Comparison of ENCODE assay signal across 8 cellular contexts in genomic region chr18:23828426-23828825, GRCh38.
DNase-seq lines count a peak whose midpoint lies in the region; ATAC-seq and TF ChIP-seq lines count a peak whose summit lies in the region.

No MANE protein-coding gene starts in this region.

- no peaks in the 10 kb centered on the region for H3K36me3 Mint-ChIP-seq in T-helper 2 cell treated with Interferon-gamma antibody and Interleukin-4, amounts not matched to agents 5 μg/mL and 100 μg/mL, for 36 hours (ENCODE audit: low read depth)

- peak; percentile 96 for ATAC-seq in GM19395 (IDR thresholded peaks at IDR 0.05; ENCODE audit: unreplicated experiment)
- peak; percentile 88 for ATAC-seq in HG03457 (IDR thresholded peaks at IDR 0.05; ENCODE audit: unreplicated experiment)
- ATAC-seq in left ventricle myocardium superior, result no peak

- in situ Hi-C loops in Caki2 (cut with HindIII; ENCODE audit: low pct_unique_long_range_greater_than_20kb, low sequenced_read_pairs), result no loop called here

- no peaks in the 10 kb centered on the region for H3K27me3 ChIP-seq in esophagus muscularis mucosa

- H3K9me3 ChIP-seq in esophagus muscularis mucosa, result no peaks in the 10 kb centered on the region

- H3K4me1 ChIP-seq in esophagus muscularis mucosa, result peaks cover 19 to 34% (median 29%) of the 10 kb centered on the region in 4 donors

- no peaks in the 10 kb centered on the region for H3K9me3 Mint-ChIP-seq in T-helper 2 cell treated with Interferon-gamma antibody and Interleukin-4, amounts not matched to agents 5 μg/mL and 100 μg/mL, for 36 hours

- H3K27ac ChIP-seq in esophagus muscularis mucosa (replicated peaks in 1 of 4), result no peak overlapping the region

- no peak for TF ChIP-seq EP300 in esophagus muscularis mucosa (IDR thresholded peaks at IDR 0.05)

- H3K4me3 Mint-ChIP-seq in T-helper 2 cell treated with Interferon-gamma antibody and Interleukin-4, amounts not matched to agents 5 μg/mL and 100 μg/mL, for 36 hours, result peak overlapping the region; percentile 31

- TF ChIP-seq POLR2A in esophagus muscularis mucosa (IDR thresholded peaks at IDR 0.05; ENCODE audit: low read depth), result no peak

- no peak for TF ChIP-seq CTCF in esophagus muscularis mucosa (IDR thresholded peaks at IDR 0.05)

- 48% methylated on average over 3 of the region's 3 CpGs for WGBS in esophagus muscularis mucosa

- H3K27me3 Mint-ChIP-seq in T-helper 2 cell treated with Interferon-gamma antibody and Interleukin-4, amounts not matched to agents 5 μg/mL and 100 μg/mL, for 36 hours (ENCODE audit: low read depth), result peaks cover under 1% of the 10 kb centered on the region

- peaks cover 41% of the 10 kb centered on the region for H3K4me1 Mint-ChIP-seq in T-helper 2 cell treated with Interferon-gamma antibody and Interleukin-4, amounts not matched to agents 5 μg/mL and 100 μg/mL, for 36 hours (ENCODE audit: low read depth)

- peak overlapping the region; percentile 88 for H3K27ac Mint-ChIP-seq in T-helper 2 cell treated with Interferon-gamma antibody and Interleukin-4, amounts not matched to agents 5 μg/mL and 100 μg/mL, for 36 hours

- H3K36me3 ChIP-seq in esophagus muscularis mucosa, result no peaks in the 10 kb centered on the region

- DNase-seq in Caki2 (ENCODE audit: low read depth) (peak; percentile 65), esophagus muscularis mucosa (ENCODE audit: extremely low spot score) (peak; percentile 17), stromal cell of bone marrow (ENCODE audit: low read depth) (peak; percentile 44), NCI-H345 treated with DMSO at 0.1 percent for 48 hours (lab: John Stamatoyannopoulos, UW; ENCODE audit: unreplicated experiment) (no peak), left ventricle myocardium superior (no peak)
- peak; percentile 53 for DNase-seq in T-helper 2 cell treated with Interferon-gamma antibody and Interleukin-4, amounts not matched to agents 5 μg/mL and 100 μg/mL, for 36 hours (ENCODE audit: low spot score)

- H3K4me3 ChIP-seq in esophagus muscularis mucosa, result no peak overlapping the region

- intact Hi-C loops in esophagus muscularis mucosa (cut with DNase I), result loop anchor here (5.0 kb wide), 1 partner anchor 89 kb away; no protein-coding TSS in a partner anchor
- intact Hi-C loops in left ventricle myocardium superior (cut with micrococcal nuclease), result no loop called here

Comparison
In these comparisons a context has a peak if more than half of its experiments do, and no peak if none do; other contexts are left out.
1. DNase-seq: peak in Caki2 (single experiment), T-helper 2 cell treated with Interferon-gamma antibody and Interleukin-4, amounts not matched to agents 5 μg/mL and 100 μg/mL, for 36 hours (single experiment), esophagus muscularis mucosa (single experiment) and stromal cell of bone marrow (single experiment); none in NCI-H345 treated with DMSO at 0.1 percent for 48 hours (single experiment) and left ventricle myocardium superior (single experiment).